19 cellular contexts compared by ENCODE assay signal in genomic region chr11:3052567-3052966, GRCh38. TPM values are rescaled to one million over a fixed set of nuclear protein-coding genes. Genes with fewer than 3 reads are reported as not detected.
DNase-seq lines count a peak whose midpoint lies in the region; ATAC-seq and TF ChIP-seq lines count a peak whose summit lies in the region.
"Had no signal": no experiment of that assay in that cellular context is flagged by ENCODE, and none has a peak within 500 bp of the region (broad histone marks: within the 10 kb centered on the region; RNA-seq: fewer than 3 reads in every experiment).

No MANE protein-coding gene starts in this region.

- no peak for ATAC-seq in CD4-positive, alpha-beta T cell (ENCODE audit: poor library complexity)
- no peak for ATAC-seq in T-helper 17 cell
- ATAC-seq in GM21390 (IDR thresholded peaks at IDR 0.05; ENCODE audit: unreplicated experiment): no peak
- ATAC-seq: activated CD4-positive, CD25-positive, alpha-beta regulatory T cell treated with anti-CD3 and anti-CD28 coated beads, Interleukin-2, amount 50 U/mL, for 24 hours; mucosa of descending colon had no signal

- peak overlapping the region; percentile 31 for H3K4me3 Mint-ChIP-seq in CD4-positive, alpha-beta T cell
- no peak overlapping the region for H3K4me3 Mint-ChIP-seq in T-helper 17 cell
- H3K4me3 Mint-ChIP-seq in neural progenitor cell: peak overlapping the region; percentile 5
- H3K4me3 Mint-ChIP-seq: T-helper 1 cell treated with Interleukin-12 subunit alpha and Interleukin-12 subunit beta and Interleukin-4 antibody, amounts not matched to agents 30 μg/mL and 1 μg/mL, for 36 hours had no signal

- H3K27ac Mint-ChIP-seq in CD4-positive, alpha-beta T cell: no peak overlapping the region
- peak overlapping the region; percentile 24 for H3K27ac Mint-ChIP-seq in T-helper 17 cell
- H3K27ac Mint-ChIP-seq in neural progenitor cell: no peak overlapping the region
- H3K27ac Mint-ChIP-seq: T-helper 1 cell treated with Interleukin-12 subunit alpha and Interleukin-12 subunit beta and Interleukin-4 antibody, amounts not matched to agents 30 μg/mL and 1 μg/mL, for 36 hours had no signal

- peaks cover 13% of the 10 kb centered on the region for H3K36me3 Mint-ChIP-seq in CD4-positive, alpha-beta T cell (ENCODE audit: low read depth)
- no peaks in the 10 kb centered on the region for H3K36me3 Mint-ChIP-seq in T-helper 17 cell (ENCODE audit: low read depth)
- peaks cover 3% of the 10 kb centered on the region for H3K36me3 Mint-ChIP-seq in neural progenitor cell

- H3K4me1 Mint-ChIP-seq in CD4-positive, alpha-beta T cell (ENCODE audit: low read depth): peaks cover 59% of the 10 kb centered on the region
- H3K4me1 Mint-ChIP-seq in T-helper 17 cell: peaks cover 49% of the 10 kb centered on the region
- peaks cover 34% of the 10 kb centered on the region for H3K4me1 Mint-ChIP-seq in neural progenitor cell

- H2AFZ ChIP-seq in neural progenitor cell (replicated peaks): no peak overlapping the region

- no peak overlapping the region for H3K27ac ChIP-seq in CD4-positive, alpha-beta T cell (ENCODE audit: low read depth, low read length)
- H3K27ac ChIP-seq in HEK293 (ENCODE audit: extremely low read depth, low read depth, low read length): no peak overlapping the region
- no peak overlapping the region for H3K27ac ChIP-seq in neural progenitor cell
- H3K27ac ChIP-seq: ovary, suprapubic skin had no signal

- no peak overlapping the region for H3K9ac ChIP-seq in neural progenitor cell

- peaks cover 73% of the 10 kb centered on the region for H3K79me2 ChIP-seq in neural progenitor cell (ENCODE audit: low read depth)

- CTCF ChIA-PET in CD4-positive, alpha-beta T cell (lab: Charles Lee): no interaction called here
- CTCF ChIA-PET in HEK293 (lab: Yijun Ruan, JAX): interaction anchor here (0.7 to 9.0 kb wide), 3 partner anchors 16 to 38 kb away, joined by 3 to 98 read pairs (median 9); no protein-coding TSS in a partner anchor

- no peaks in the 10 kb centered on the region for H3F3A ChIP-seq in neural progenitor cell (ENCODE audit: low read depth)

- POLR2A ChIA-PET in CD4-positive, alpha-beta T cell (lab: Charles Lee): interaction anchor here (1.8 kb wide), 1 partner anchor 38 kb away, joined by 7 read pairs; no protein-coding TSS in a partner anchor
- POLR2A ChIA-PET in HEK293 (lab: Yijun Ruan, JAX): interaction anchor here (0.6 to 1.0 kb wide), 2 partner anchors 60 to 1051 kb away, joined by 3 to 4 read pairs; partner anchors contain the start of gene NAP1L4

- no peaks in the 10 kb centered on the region for H3K27me3 ChIP-seq in CD4-positive, alpha-beta T cell (ENCODE audit: control insufficient read depth, insufficient read depth, low read length)
- no peaks in the 10 kb centered on the region for H3K27me3 ChIP-seq in neural progenitor cell
- H3K27me3 ChIP-seq: ovary, suprapubic skin had no signal

- peaks cover 8% of the 10 kb centered on the region for H4K20me1 ChIP-seq in neural progenitor cell (ENCODE audit: low read depth)

- H3K4me3 ChIP-seq in HEK293 (ENCODE audit: low read depth, low read length) (no peak overlapping the region), neural progenitor cell (no peak overlapping the region)
- H3K4me3 ChIP-seq: mucosa of descending colon, ovary, suprapubic skin had no signal

- intact Hi-C loops in CD4-positive, alpha-beta T cell (cut with DNase I, micrococcal nuclease): loop anchor here in 1 of 2 experiments (10.0 kb wide), 3 partner anchors 322 to 648 kb away; partner anchors contain the start of genes KCNQ1, TRPM5, TSSC4 and ZNF195

- H3K27me3 Mint-ChIP-seq in CD4-positive, alpha-beta T cell: no peaks in the 10 kb centered on the region
- no peaks in the 10 kb centered on the region for H3K27me3 Mint-ChIP-seq in T-helper 17 cell
- H3K27me3 Mint-ChIP-seq in neural progenitor cell (ENCODE audit: insufficient read depth, low read depth): peaks cover 7% of the 10 kb centered on the region

- no peaks in the 10 kb centered on the region for H3K9me3 Mint-ChIP-seq in CD4-positive, alpha-beta T cell
- no peaks in the 10 kb centered on the region for H3K9me3 Mint-ChIP-seq in neural progenitor cell
- H3K9me3 Mint-ChIP-seq: T-helper 1 cell treated with Interleukin-12 subunit alpha and Interleukin-12 subunit beta and Interleukin-4 antibody, amounts not matched to agents 30 μg/mL and 1 μg/mL, for 36 hours had no signal

- H3K4me1 ChIP-seq in HEK293 (ENCODE audit: control insufficient read depth, insufficient read depth, low read length) (peaks cover 24% of the 10 kb centered on the region), neural progenitor cell (peaks cover 13% of the 10 kb centered on the region)

- no peak overlapping the region for H3K4me2 ChIP-seq in neural progenitor cell

- no peaks in the 10 kb centered on the region for H3K9me3 ChIP-seq in CD4-positive, alpha-beta T cell (ENCODE audit: control insufficient read depth, low read length)
- no peaks in the 10 kb centered on the region for H3K9me3 ChIP-seq in HEK293 (ENCODE audit: control insufficient read depth, insufficient read depth, low read depth, low read length)
- H3K9me3 ChIP-seq in T-helper 17 cell (ENCODE audit: control insufficient read depth, low read length, poor library complexity, severe bottlenecking): no peaks in the 10 kb centered on the region
- no peaks in the 10 kb centered on the region for H3K9me3 ChIP-seq in neural progenitor cell (ENCODE audit: low read depth)
- H3K9me3 ChIP-seq: mucosa of descending colon, ovary, suprapubic skin had no signal

- H3K36me3 ChIP-seq in HEK293 (ENCODE audit: control insufficient read depth in 2 of 2, insufficient read depth in 1 of 2, low read length in 2 of 2): peaks cover 0 to 16% of the 10 kb centered on the region in 2 experiments; a peak in 1 of 3 replicates
- H3K36me3 ChIP-seq in neural progenitor cell: no peaks in the 10 kb centered on the region
- H3K36me3 ChIP-seq: ovary had no signal

- no peak for DNase-seq in CD4-positive, alpha-beta T cell
- DNase-seq in T-helper 17 cell (no peak), neural progenitor cell (ENCODE audit: low spot score) (no peak), HK-2 (ENCODE audit: unreplicated experiment) (no peak), NCI-H2171 (lab: John Stamatoyannopoulos, UW) (no peak)
- DNase-seq: activated naive CD4-positive, alpha-beta T cell treated with Interleukin-2 at 50 U/mL for 16 hours; AML-193; GF-D8; HCEC 1CT; mucosa of descending colon; NCI-H446; SIG-M5; stimulated activated CD4-positive, alpha-beta T cell treated with anti-CD3 and anti-CD28 coated beads, Interleukin-4, amount 100 ng/mL, for 1 hour had no signal

- no peak for TF ChIP-seq CTCF in CD4-positive, alpha-beta T cell (IDR thresholded peaks at IDR 0.05)
- TF ChIP-seq CTCF in HEK293 (tag by site-specific recombination; IDR thresholded peaks at IDR 0.05) (no peak), neural progenitor cell (IDR thresholded peaks at IDR 0.05) (no peak)

TF ChIP-seq in HEK293, 187 proteins besides CTCF, POLR2A, EP300 and RAD21 (continues in another document):
- no peak for TF ChIP-seq ZFP41 (tag by site-specific recombination; IDR thresholded peaks at IDR 0.05; ENCODE audit: borderline replicate concordance)
- TF ChIP-seq ZBTB7A (tag by site-specific recombination; IDR thresholded peaks at IDR 0.05; ENCODE audit: low read depth): no peak
- TF ChIP-seq ZNF76 (tag by site-specific recombination; IDR thresholded peaks at IDR 0.05; ENCODE audit: borderline replicate concordance, low read depth): no peak
- TF ChIP-seq SCRT2 (tag by site-specific recombination; IDR thresholded peaks at IDR 0.05): no peak
- no peak for TF ChIP-seq ZNF707 (tag by site-specific recombination; IDR thresholded peaks at IDR 0.05)
- TF ChIP-seq ZNF561 (tag by site-specific recombination; IDR thresholded peaks at IDR 0.05; ENCODE audit: borderline replicate concordance): no peak
- TF ChIP-seq SP2 (tag by site-specific recombination; IDR thresholded peaks at IDR 0.05): no peak
- no peak for TF ChIP-seq ZSCAN5A (tag by site-specific recombination; IDR thresholded peaks at IDR 0.05)
- peak; percentile 11; the same call in 1 of the 2 replicates for TF ChIP-seq GLIS1 (tag by site-specific recombination; IDR thresholded peaks at IDR 0.05)
- TF ChIP-seq ZNF473 (tag by site-specific recombination; IDR thresholded peaks at IDR 0.05): no peak
- 0 out of 2 replicates have a peak, but pooled peaks have one; percentile 41 for TF ChIP-seq ZNF600 (tag by site-specific recombination; IDR thresholded peaks at IDR 0.05)
- no peak for TF ChIP-seq MEIS1 (CRISPR knock-in tag; IDR thresholded peaks at IDR 0.05; ENCODE audit: borderline replicate concordance)
- TF ChIP-seq BCL6B (tag by site-specific recombination; IDR thresholded peaks at IDR 0.05): peak; percentile 53; the same call in 1 of the 2 replicates
- no peak for TF ChIP-seq PRDM1 (tag by site-specific recombination; IDR thresholded peaks at IDR 0.05)
- TF ChIP-seq REPIN1 (tag by site-specific recombination; IDR thresholded peaks at IDR 0.05; ENCODE audit: low read depth): no peak

RNA-seq across cellular contexts. Expression of gene CARS1, which starts 4.7 kb away (rescaled TPM):
- 10 to 100 TPM; 24.1 to 25.2 TPM for total RNA-seq in CD4-positive, alpha-beta T cell
- total RNA-seq in T-helper 17 cell (10 to 100 TPM; 41.4 to 52.0 TPM), neural progenitor cell (ENCODE audit: low replicate concordance) (17.2 and 22.3 TPM in 2 replicates)
